ENCODE assay signal across 10 cellular contexts in genomic region chr6:158815379-158815724, GRCh38. TPM values are rescaled to one million over a fixed set of nuclear protein-coding genes. Genes with fewer than 3 reads are reported as not detected.
DNase-seq lines count a peak whose midpoint lies in the region; ATAC-seq and TF ChIP-seq lines count a peak whose summit lies in the region.
"Had no signal": no experiment of that assay in that cellular context is flagged by ENCODE, and none has a peak within 500 bp of the region (broad histone marks: within the 10 kb centered on the region; RNA-seq: fewer than 3 reads in every experiment).

No MANE protein-coding gene starts in this region.

- peak overlapping the region; percentile 89 to 99 for H3K4me3 Mint-ChIP-seq in activated T-cell treated with anti-CD3 and anti-CD28 coated beads, Interleukin-2, amount 50 U/mL, for 72 hours
- peak overlapping the region; percentile 89 for H3K4me3 Mint-ChIP-seq in activated T-helper 17 cell treated with anti-CD3 and anti-CD28 coated beads, Interleukin-2, amount 50 U/mL, for 72 hours

- peak overlapping the region; percentile 98 for H3K27ac Mint-ChIP-seq in activated T-cell treated with anti-CD3 and anti-CD28 coated beads, Interleukin-2, amount 50 U/mL, for 72 hours
- H3K27ac Mint-ChIP-seq in activated T-helper 17 cell treated with anti-CD3 and anti-CD28 coated beads, Interleukin-2, amount 50 U/mL, for 72 hours, result peak overlapping the region; percentile 96

- no peaks in the 10 kb centered on the region for H3K27me3 ChIP-seq in suprapubic skin

- H3K4me1 Mint-ChIP-seq in activated T-cell treated with anti-CD3 and anti-CD28 coated beads, Interleukin-2, amount 50 U/mL, for 72 hours (ENCODE audit: low read depth), result peaks cover 74% of the 10 kb centered on the region
- peaks cover 48% of the 10 kb centered on the region for H3K4me1 Mint-ChIP-seq in activated T-helper 17 cell treated with anti-CD3 and anti-CD28 coated beads, Interleukin-2, amount 50 U/mL, for 72 hours

- H3K4me3 ChIP-seq in suprapubic skin, result peak overlapping the region; percentile 68

- H3K27ac ChIP-seq in suprapubic skin, result no peak overlapping the region
- H3K27ac ChIP-seq: C4-2B had no signal

- 45% methylated on average over 2 of the region's 2 CpGs for WGBS in suprapubic skin

- peaks cover 75% of the 10 kb centered on the region for H3K4me1 ChIP-seq in suprapubic skin

- no peak for DNase-seq in activated T-cell treated with anti-CD3 and anti-CD28 coated beads, Interleukin-2, amount 50 U/mL, for 72 hours
- no peak for DNase-seq in activated T-cell treated with anti-CD3 and anti-CD28 coated beads, Interleukin-2, amount 50 U/mL, for 1 hour
- peak; percentile 56 for DNase-seq in islet precursor cell
- DNase-seq in suprapubic skin (ENCODE audit: low spot score in 2 of 2), result no peak
- no peak for DNase-seq in GM19238 (ENCODE audit: insufficient read length, low spot score)
- DNase-seq in DMS153 (lab: John Stamatoyannopoulos, UW), result no peak
- DNase-seq: SHP77 treated with DMSO at 0.1 percent for 48 hours had no signal

- no peaks in the 10 kb centered on the region for H3K9me3 ChIP-seq in suprapubic skin

- peaks cover 24 to 59% of the 10 kb centered on the region in 2 donors for H3K36me3 Mint-ChIP-seq in activated T-cell treated with anti-CD3 and anti-CD28 coated beads, Interleukin-2, amount 50 U/mL, for 72 hours (ENCODE audit: insufficient read depth in 2 of 2)
- H3K36me3 Mint-ChIP-seq in activated T-helper 17 cell treated with anti-CD3 and anti-CD28 coated beads, Interleukin-2, amount 50 U/mL, for 72 hours (ENCODE audit: low read depth), result peaks cover 78% of the 10 kb centered on the region

- no peaks in the 10 kb centered on the region for H3K9me3 Mint-ChIP-seq in activated T-cell treated with anti-CD3 and anti-CD28 coated beads, Interleukin-2, amount 50 U/mL, for 72 hours
- H3K9me3 Mint-ChIP-seq in activated T-helper 17 cell treated with anti-CD3 and anti-CD28 coated beads, Interleukin-2, amount 50 U/mL, for 72 hours, result peaks cover 3% of the 10 kb centered on the region

- no peaks in the 10 kb centered on the region for H3K36me3 ChIP-seq in suprapubic skin

- ATAC-seq in activated T-cell treated with anti-CD3 and anti-CD28 coated beads, Interleukin-2, amount 50 U/mL, for 72 hours (replicated peaks in 1 of 2), result no peak
- no peak for ATAC-seq in activated T-helper 17 cell treated with anti-CD3 and anti-CD28 coated beads, Interleukin-2, amount 50 U/mL, for 72 hours (replicated peaks)
- ATAC-seq in GM18498 (IDR thresholded peaks at IDR 0.05; ENCODE audit: unreplicated experiment), result no peak

- H3K27me3 Mint-ChIP-seq in activated T-cell treated with anti-CD3 and anti-CD28 coated beads, Interleukin-2, amount 50 U/mL, for 72 hours (ENCODE audit: low read depth), result no peaks in the 10 kb centered on the region
- H3K27me3 Mint-ChIP-seq in activated T-helper 17 cell treated with anti-CD3 and anti-CD28 coated beads, Interleukin-2, amount 50 U/mL, for 72 hours, result no peaks in the 10 kb centered on the region

- TF ChIP-seq EP300 in suprapubic skin (IDR thresholded peaks at IDR 0.05), result no peak

- TF ChIP-seq CTCF in suprapubic skin (IDR thresholded peaks at IDR 0.05), result no peak

- no peak for TF ChIP-seq POLR2A in suprapubic skin (IDR thresholded peaks at IDR 0.05)

RNA-seq across cellular contexts. Expression of gene EZR, which starts 3.8 kb away (rescaled TPM):
- total RNA-seq in activated T-cell treated with anti-CD3 and anti-CD28 coated beads, Interleukin-2, amount 50 U/mL, for 72 hours, result 100 to 1,000 TPM; 167 to 177 TPM
- total RNA-seq in activated T-helper 17 cell treated with anti-CD3 and anti-CD28 coated beads, Interleukin-2, amount 50 U/mL, for 72 hours, result 100 to 1,000 TPM; 159 to 212 TPM
- 100 to 1,000 TPM; 154 to 394 (median 238) TPM for total RNA-seq in suprapubic skin
